13 cellular contexts compared by ENCODE assay signal in genomic region chr1:910311-910880, GRCh38. TPM values are rescaled to one million over a fixed set of nuclear protein-coding genes. Genes with fewer than 3 reads are reported as not detected.
DNase-seq lines count a peak whose midpoint lies in the region; ATAC-seq and TF ChIP-seq lines count a peak whose summit lies in the region.
"Had no signal": no experiment of that assay in that cellular context is flagged by ENCODE, and none has a peak within 500 bp of the region (broad histone marks: within the 10 kb centered on the region; RNA-seq: fewer than 3 reads in every experiment).

No MANE protein-coding gene starts in this region.

- H3K36me3 Mint-ChIP-seq in activated naive CD4-positive, alpha-beta T cell treated with anti-CD3 and anti-CD28 coated beads for 36 hours (ENCODE audit: low read depth), result no peaks in the 10 kb centered on the region
- H3K36me3 Mint-ChIP-seq in activated naive CD4-positive, alpha-beta T cell treated with anti-CD3 and anti-CD28 coated beads, Interleukin-2, amount 50 U/mL, for 72 hours, result peaks cover 0 to 1% of the 10 kb centered on the region in 2 donors

- H3K36me3 ChIP-seq in adrenal gland (replicated peaks in 1 of 2), result no peaks in the 10 kb centered on the region
- H3K36me3 ChIP-seq in upper lobe of left lung, result no peaks in the 10 kb centered on the region

- H3K9me3 ChIP-seq in adrenal gland (replicated peaks in 1 of 3) (no peaks in the 10 kb centered on the region), upper lobe of left lung (no peaks in the 10 kb centered on the region)

- TF ChIP-seq CTCF in adrenal gland (IDR thresholded peaks at IDR 0.05), result no peak
- no peak for TF ChIP-seq CTCF in upper lobe of left lung (IDR thresholded peaks at IDR 0.05)

- H3K4me3 Mint-ChIP-seq in activated naive CD4-positive, alpha-beta T cell treated with anti-CD3 and anti-CD28 coated beads for 36 hours, result no peak overlapping the region
- H3K4me3 Mint-ChIP-seq: central memory CD8-positive, alpha-beta T cell had no signal

- no peak for TF ChIP-seq EP300 in upper lobe of left lung (IDR thresholded peaks at IDR 0.05)

- no peak overlapping the region for H3K27ac Mint-ChIP-seq in activated naive CD4-positive, alpha-beta T cell treated with anti-CD3 and anti-CD28 coated beads for 36 hours
- no peak overlapping the region for H3K27ac Mint-ChIP-seq in activated naive CD4-positive, alpha-beta T cell treated with anti-CD3 and anti-CD28 coated beads, Interleukin-2, amount 50 U/mL, for 72 hours

- H3K4me1 Mint-ChIP-seq in activated naive CD4-positive, alpha-beta T cell treated with anti-CD3 and anti-CD28 coated beads for 36 hours (ENCODE audit: low read depth), result peaks cover 4% of the 10 kb centered on the region

- ATAC-seq in activated naive CD4-positive, alpha-beta T cell treated with anti-CD3 and anti-CD28 coated beads, Interleukin-2, amount 50 U/mL, for 72 hours, result no peak
- no peak for ATAC-seq in left lobe of liver
- ATAC-seq in upper lobe of left lung (ENCODE audit: low FRiP score in 2 of 2), result no peak

- peaks cover 1% of the 10 kb centered on the region for H3K9me3 Mint-ChIP-seq in activated naive CD4-positive, alpha-beta T cell treated with anti-CD3 and anti-CD28 coated beads for 36 hours
- no peaks in the 10 kb centered on the region for H3K9me3 Mint-ChIP-seq in activated naive CD4-positive, alpha-beta T cell treated with anti-CD3 and anti-CD28 coated beads, Interleukin-2, amount 50 U/mL, for 72 hours
- H3K9me3 Mint-ChIP-seq: central memory CD8-positive, alpha-beta T cell had no signal

- TF ChIP-seq POLR2A in adrenal gland (IDR thresholded peaks at IDR 0.05) (no peak), upper lobe of left lung (IDR thresholded peaks at IDR 0.05) (no peak)

- H3K27me3 Mint-ChIP-seq in activated naive CD4-positive, alpha-beta T cell treated with anti-CD3 and anti-CD28 coated beads for 36 hours (ENCODE audit: low read depth), result peaks cover 46% of the 10 kb centered on the region

- peak overlapping the region in 1 of 5 donors; percentile 44 for H3K27ac ChIP-seq in adrenal gland
- no peak overlapping the region for H3K27ac ChIP-seq in upper lobe of left lung

- CTCF ChIA-PET in activated naive CD4-positive, alpha-beta T cell treated with anti-CD3 and anti-CD28 coated beads for 36 hours (lab: Charles Lee), result interaction anchor here (0.6 kb wide), 1 partner anchor 66 kb away, joined by 3 read pairs; no protein-coding TSS in a partner anchor

- H3K27me3 ChIP-seq in adrenal gland (peaks cover 42% of the 10 kb centered on the region), upper lobe of left lung (peaks cover 0 to 18% (median 7%) of the 10 kb centered on the region in 4 donors)

- DNase-seq in activated naive CD4-positive, alpha-beta T cell treated with anti-CD3 and anti-CD28 coated beads for 36 hours, result peak; percentile 3
- no peak for DNase-seq in activated naive CD4-positive, alpha-beta T cell treated with anti-CD3 and anti-CD28 coated beads, Interleukin-2, amount 50 U/mL, for 72 hours (ENCODE audit: low spot score in 2 of 2)
- DNase-seq in adrenal gland, result peak in 6 of 7 donors; percentile 11 to 52 (median 19)
- peak; percentile 42 for DNase-seq in left lobe of liver (ENCODE audit: low spot score)
- DNase-seq in upper lobe of left lung, result peak; percentile 14 to 67
- DNase-seq in H4 (ENCODE audit: low spot score), result no peak
- DNase-seq in SKM-1 (lab: John Stamatoyannopoulos, UW; ENCODE audit: unreplicated experiment), result no peak
- no peak for DNase-seq in DMS153 (lab: John Stamatoyannopoulos, UW)
- DNase-seq: stimulated activated CD8-positive, alpha-beta memory T cell treated with anti-CD3 and anti-CD28 coated beads, Interleukin-4, amount 100 ng/mL, for 48 hours had no signal

- H3K4me1 ChIP-seq in adrenal gland (replicated peaks in 1 of 2), result peaks cover 3 to 27% of the 10 kb centered on the region in 2 donors
- H3K4me1 ChIP-seq in upper lobe of left lung, result peaks cover 14 to 28% (median 20%) of the 10 kb centered on the region in 4 donors

- H3K4me3 ChIP-seq in adrenal gland (no peak overlapping the region), upper lobe of left lung (no peak overlapping the region)
- H3K4me3 ChIP-seq: lung, skin epidermis had no signal

- intact Hi-C loops in activated naive CD4-positive, alpha-beta T cell treated with anti-CD3 and anti-CD28 coated beads for 36 hours (cut with micrococcal nuclease), result no loop called here
- intact Hi-C loops in adrenal gland (cut with DNase I), result no loop called here

- WGBS in adrenal gland, 4 donors, result 23 to 50% (median 24%) methylated on average over 4 to 29 of the region's 29 CpGs
- 39 to 57% methylated on average over 3 to 5 of the region's 29 CpGs for WGBS in upper lobe of left lung, 2 donors

RNA-seq across cellular contexts. Expression of gene SAMD11, which starts 13.3 kb away (rescaled TPM):
- total RNA-seq in activated naive CD4-positive, alpha-beta T cell treated with anti-CD3 and anti-CD28 coated beads for 36 hours, result not detected
- not detected for total RNA-seq in activated naive CD4-positive, alpha-beta T cell treated with anti-CD3 and anti-CD28 coated beads, Interleukin-2, amount 50 U/mL, for 72 hours
- total RNA-seq in adrenal gland (10 to 100 TPM in 7 of 8 donors, 1 to 10 TPM in 1; 7.9 to 30.8 (median 16.7) TPM), left lobe of liver (4.9 TPM), upper lobe of left lung (1 to 10 TPM; 1.0 to 9.3 (median 2.4) TPM)
- 10 to 100 TPM in 2 of 3 donors, 1 to 10 TPM in 1; 2.5 to 96.6 (median 32.7) TPM for polyA plus RNA-seq in adrenal gland
- 39.7 and 116 TPM in 2 replicates for total RNA-seq in H4 (2014; rRNA removed; shearing (Covaris generic))
- total RNA-seq: T-helper 1 cell treated with Interleukin-12 subunit alpha and Interleukin-12 subunit beta and Interleukin-4 antibody, amounts not matched to agents 30 ng/mL and 1 ng/mL, for 36 hours had no signal

RNA-seq across cellular contexts. Expression of gene NOC2L, which starts 48.7 kb away (rescaled TPM):
- total RNA-seq in activated naive CD4-positive, alpha-beta T cell treated with anti-CD3 and anti-CD28 coated beads for 36 hours, result 100 to 1,000 TPM; 113 to 119 TPM
- total RNA-seq in activated naive CD4-positive, alpha-beta T cell treated with anti-CD3 and anti-CD28 coated beads, Interleukin-2, amount 50 U/mL, for 72 hours, result 100 to 1,000 TPM in 1 of 2 donors, 10 to 100 TPM in 1; 66.3 to 112 TPM
- total RNA-seq in adrenal gland (10 to 100 TPM; 22.4 to 58.9 (median 38.1) TPM), left lobe of liver (32.5 TPM), upper lobe of left lung (10 to 100 TPM; 28.7 to 66.0 (median 51.0) TPM)
- polyA plus RNA-seq in adrenal gland, result 10 to 100 TPM; 39.2 to 97.7 (median 64.9) TPM
- 78.4 and 90.7 TPM in 2 replicates for total RNA-seq in H4 (2014; rRNA removed; shearing (Covaris generic))

RNA-seq across cellular contexts. Expression of gene KLHL17, which starts 50.0 kb away (rescaled TPM):
- total RNA-seq in activated naive CD4-positive, alpha-beta T cell treated with anti-CD3 and anti-CD28 coated beads for 36 hours, result 10 to 100 TPM; 19.4 to 20.2 TPM
- 10 to 100 TPM; 19.9 to 26.1 TPM for total RNA-seq in activated naive CD4-positive, alpha-beta T cell treated with anti-CD3 and anti-CD28 coated beads, Interleukin-2, amount 50 U/mL, for 72 hours
- total RNA-seq in adrenal gland (10 to 100 TPM in 1 of 8 donors, 1 to 10 TPM in 7; 3.2 to 15.9 (median 6.9) TPM), left lobe of liver (7.3 TPM), upper lobe of left lung (10 to 100 TPM in 4 of 6 donors, 1 to 10 TPM in 2; 4.7 to 45.1 (median 16.5) TPM)
- 10 to 100 TPM in 2 of 3 donors, under 1 TPM in 1; 0.73 to 38.8 (median 25.4) TPM for polyA plus RNA-seq in adrenal gland
- total RNA-seq in H4 (2014; rRNA removed; shearing (Covaris generic)), result 1.9 and 5.7 TPM in 2 replicates

RNA-seq across cellular contexts. Expression of gene PLEKHN1, which starts 55.9 kb away (rescaled TPM):
- under 1 TPM; 0.52 to 0.69 TPM for total RNA-seq in activated naive CD4-positive, alpha-beta T cell treated with anti-CD3 and anti-CD28 coated beads for 36 hours
- total RNA-seq in activated naive CD4-positive, alpha-beta T cell treated with anti-CD3 and anti-CD28 coated beads, Interleukin-2, amount 50 U/mL, for 72 hours, result 1 to 10 TPM; 1.9 to 5.0 TPM
- 1 to 10 TPM in 3 of 8 donors, under 1 TPM in 3, not detected in 2; 0.30 to 3.8 (median 1.1) TPM for total RNA-seq in adrenal gland
- polyA plus RNA-seq in adrenal gland, result 10 to 100 TPM in 1 of 3 donors, 1 to 10 TPM in 1, under 1 TPM in 1; 0.05 to 10.5 (median 4.2) TPM
- 0.28 TPM for total RNA-seq in left lobe of liver
- total RNA-seq in upper lobe of left lung, result 10 to 100 TPM in 1 of 6 donors, 1 to 10 TPM in 5; 1.1 to 11.5 (median 1.6) TPM
- 0.08 and 1.2 TPM in 2 replicates for total RNA-seq in H4 (2014; rRNA removed; shearing (Covaris generic))

Comparison
In these comparisons a context has a peak if more than half of its experiments do, and no peak if none do; other contexts are left out.
1. DNase-seq: peak in activated naive CD4-positive, alpha-beta T cell treated with anti-CD3 and anti-CD28 coated beads for 36 hours (single experiment), adrenal gland (6 of 7), left lobe of liver (single experiment) and upper lobe of left lung (2 of 2); none in activated naive CD4-positive, alpha-beta T cell treated with anti-CD3 and anti-CD28 coated beads, Interleukin-2, amount 50 U/mL, for 72 hours (0 of 2), H4 (single experiment), SKM-1 (single experiment) and DMS153 (single experiment).